In genomic region chr1:197181982-197182381, GRCh38 we compare ENCODE assay signal across 13 cellular contexts. TPM values are rescaled to one million over a fixed set of nuclear protein-coding genes. Genes with fewer than 3 reads are reported as not detected.
DNase-seq lines count a peak whose midpoint lies in the region; ATAC-seq and TF ChIP-seq lines count a peak whose summit lies in the region.
"Had no signal": no experiment of that assay in that cellular context is flagged by ENCODE, and none has a peak within 500 bp of the region (broad histone marks: within the 10 kb centered on the region; RNA-seq: fewer than 3 reads in every experiment).

No MANE protein-coding gene starts in this region.

- BruUV-seq in PC-9 (replicated peaks; lab: Mats Ljungman, UMichigan): no TSS peak

- DNase-seq in NOMO-1 treated with DMSO at 0.1 percent for 48 hours (lab: John Stamatoyannopoulos, UW; ENCODE audit: unreplicated experiment) (no peak), HuH-7 (ENCODE audit: low spot score) (no peak), AG08395 (ENCODE audit: low spot score) (no peak), PC-9 (no peak)
- DNase-seq: activated CD4-positive, CD25-positive, alpha-beta regulatory T cell treated with anti-CD3 and anti-CD28 coated beads, Interleukin-2, amount 50 U/mL, for 72 hours; effector CD8-positive, alpha-beta T cell; left cardiac atrium; NCI-H69; SK-N-SH had no signal

- intact Hi-C loops in PC-9 (cut with micrococcal nuclease; ENCODE audit: unreplicated experiment): loop anchor here (10.0 kb wide), 1 partner anchor 143 kb away; no protein-coding TSS in a partner anchor

- no peak overlapping the region for H3K4me2 ChIP-seq in PC-9
- H3K4me2 ChIP-seq: SK-N-SH had no signal

- H2AFZ ChIP-seq in PC-9: no peak overlapping the region

- no peaks in the 10 kb centered on the region for H3K9me3 ChIP-seq in PC-9 (ENCODE audit: insufficient read depth, low read depth)

- no peaks in the 10 kb centered on the region for H3K79me2 ChIP-seq in PC-9 (ENCODE audit: low read depth)

- peaks cover 54% of the 10 kb centered on the region for H3K36me3 ChIP-seq in PC-9 (ENCODE audit: low read depth)

- H3K4me1 ChIP-seq in PC-9 (replicated peaks; ENCODE audit: insufficient read depth): peaks cover 14% of the 10 kb centered on the region

- no peak overlapping the region for H3K4me3 ChIP-seq in PC-9

- no peaks in the 10 kb centered on the region for H3K27me3 ChIP-seq in PC-9 (ENCODE audit: insufficient read depth, low read depth)

- CTCF ChIA-PET in PC-9 (lab: Charles Lee): interaction anchor here (0.5 kb wide), 1 partner anchor 13 kb away, joined by 3 read pairs; no protein-coding TSS in a partner anchor

- peak; percentile 60 for ATAC-seq in GM18511 (IDR thresholded peaks at IDR 0.05; ENCODE audit: unreplicated experiment)
- peak; percentile 68 for ATAC-seq in GM21381 (IDR thresholded peaks at IDR 0.05; ENCODE audit: unreplicated experiment)
- ATAC-seq in HG02943 (IDR thresholded peaks at IDR 0.05; ENCODE audit: low read depth, unreplicated experiment): peak; percentile 71
- ATAC-seq in HG03558 (IDR thresholded peaks at IDR 0.05; ENCODE audit: extremely low read depth, unreplicated experiment): peak; percentile 33
- ATAC-seq: left cardiac atrium had no signal

- POLR2A ChIA-PET in PC-9 (lab: Charles Lee; ENCODE audit: unreplicated experiment): no interaction called here

- H3K27ac ChIP-seq in PC-9: no peak overlapping the region

- H3F3A ChIP-seq in PC-9 (ENCODE audit: insufficient read depth, low read depth): peaks cover 8% of the 10 kb centered on the region; the same call in 1 of the 2 replicates

- TF ChIP-seq CTCF in PC-9 (conservative IDR thresholded peaks at IDR 0.05): no peak

- H3K9me2 ChIP-seq in PC-9 (ENCODE audit: insufficient read depth): peaks cover 4% of the 10 kb centered on the region; the same call in 1 of the 2 replicates
- H3K9me2 ChIP-seq: SK-N-SH had no signal

- H4K20me1 ChIP-seq in PC-9 (ENCODE audit: insufficient read depth): no peaks in the 10 kb centered on the region

RNA-seq across cellular contexts. Expression of gene ZBTB41, which starts 19.1 kb away (rescaled TPM):
- total RNA-seq in PC-9 (2021): 16.3 and 19.0 TPM in 2 replicates

RNA-seq across cellular contexts. Expression of gene ASPM, which starts 35.5 kb away (rescaled TPM):
- 38.6 and 57.6 TPM in 2 replicates for total RNA-seq in PC-9 (2021)
